Comparison of ENCODE assay signal across 8 cellular contexts in the genomic region with DNA sequence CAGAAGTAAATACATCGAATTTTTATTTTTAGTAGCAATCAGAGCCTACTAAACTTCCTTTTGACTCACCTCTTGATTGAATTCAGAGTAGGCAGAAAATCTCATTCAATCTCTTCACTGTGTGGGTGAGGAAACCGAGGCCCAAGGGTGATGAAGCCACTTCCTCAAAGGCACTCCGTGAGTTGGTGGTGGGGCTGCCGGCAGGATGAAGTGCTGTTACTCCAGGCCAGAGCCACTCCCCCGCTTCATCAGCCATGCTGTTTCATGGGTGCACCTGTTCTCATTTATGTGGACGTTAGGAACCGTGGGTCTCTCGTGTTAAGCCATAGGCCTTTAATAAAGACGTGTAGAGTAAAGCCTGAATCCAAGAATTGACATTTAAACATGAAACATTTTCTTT. TPM values are rescaled to one million over a fixed set of nuclear protein-coding genes. Genes with fewer than 3 reads are reported as not detected.
DNase-seq lines count a peak whose midpoint lies in the region; ATAC-seq, FAIRE-seq and TF ChIP-seq lines count a peak whose summit lies in the region.

No MANE protein-coding gene starts in this region.

- no peaks in the 10 kb centered on the region for H3K9me3 ChIP-seq in thyroid gland

- peaks cover 18% of the 10 kb centered on the region for H3K4me1 Mint-ChIP-seq in activated T-cell treated with anti-CD3 and anti-CD28 coated beads, Interleukin-2, amount 50 U/mL, for 72 hours (ENCODE audit: low read depth)

- no peak overlapping the region for H3K4me3 ChIP-seq in NB4 (ENCODE audit: low read depth, low read length)
- no peak overlapping the region for H3K4me3 ChIP-seq in thyroid gland (replicated peaks in 1 of 3)

- H3K27ac ChIP-seq in thyroid gland, result no peak overlapping the region

- FAIRE-seq in urothelium cell line (lab: Jason Lieb, UNC), result no peak

- peak overlapping the region; percentile 60 to 76 for H3K4me3 Mint-ChIP-seq in activated T-cell treated with anti-CD3 and anti-CD28 coated beads, Interleukin-2, amount 50 U/mL, for 72 hours

- no peaks in the 10 kb centered on the region for H3K27me3 ChIP-seq in thyroid gland

- peaks cover 0 to 11% of the 10 kb centered on the region in 2 donors for H3K4me1 ChIP-seq in thyroid gland

- H3K9me3 Mint-ChIP-seq in activated T-cell treated with anti-CD3 and anti-CD28 coated beads, Interleukin-2, amount 50 U/mL, for 72 hours, result no peaks in the 10 kb centered on the region

- peak; percentile 92 for DNase-seq in NB4 (ENCODE audit: low read depth)
- peak; percentile 70 to 71 for DNase-seq in activated T-cell treated with anti-CD3 and anti-CD28 coated beads, Interleukin-2, amount 50 U/mL, for 72 hours
- peak; percentile 43 to 59 for DNase-seq in stimulated activated CD4-positive, alpha-beta T cell treated with anti-CD3 and anti-CD28 coated beads, Interleukin-4, amount 100 ng/mL, for 4 hours
- DNase-seq in urothelium cell line (ENCODE audit: low spot score), result no peak
- no peak for DNase-seq in NCI-H1417 (lab: John Stamatoyannopoulos, UW)
- no peak for DNase-seq in NOMO-1 treated with dmso at 0.1 percent for 144 hours (lab: John Stamatoyannopoulos, UW; ENCODE audit: unreplicated experiment)
- no peak for DNase-seq in thyroid gland

- WGBS in thyroid gland, 2 donors, result 80 to 86% methylated on average over 9 of the region's 9 CpGs

- intact Hi-C loops in thyroid gland (cut with DNase I), result no loop called here

- H3K36me3 ChIP-seq in thyroid gland, result no peaks in the 10 kb centered on the region

- no peaks in the 10 kb centered on the region for H3K27me3 Mint-ChIP-seq in activated T-cell treated with anti-CD3 and anti-CD28 coated beads, Interleukin-2, amount 50 U/mL, for 72 hours (ENCODE audit: low read depth)

- TF ChIP-seq CTCF in NB4 (IDR thresholded peaks at IDR 0.05; ENCODE audit: low read depth, low read length) (no peak), thyroid gland (IDR thresholded peaks at IDR 0.05) (no peak)

- peak; percentile 78 for ATAC-seq in GM19351 (IDR thresholded peaks at IDR 0.05; ENCODE audit: unreplicated experiment)
- ATAC-seq in activated T-cell treated with anti-CD3 and anti-CD28 coated beads, Interleukin-2, amount 50 U/mL, for 72 hours (replicated peaks in 1 of 2), result peak; percentile 94 to 96

- TF ChIP-seq POLR2A in NB4 (IDR thresholded peaks at IDR 0.05; ENCODE audit: extremely low read depth, insufficient read length) (no peak), thyroid gland (IDR thresholded peaks at IDR 0.05) (no peak)

- H3K36me3 Mint-ChIP-seq in activated T-cell treated with anti-CD3 and anti-CD28 coated beads, Interleukin-2, amount 50 U/mL, for 72 hours (ENCODE audit: insufficient read depth in 2 of 2), result peaks cover 0 to 4% of the 10 kb centered on the region in 2 donors

- H3K27ac Mint-ChIP-seq in activated T-cell treated with anti-CD3 and anti-CD28 coated beads, Interleukin-2, amount 50 U/mL, for 72 hours, result peak overlapping the region; percentile 10

RNA-seq across cellular contexts. Expression of a gene that starts 13.2 kb away (rescaled TPM):
- 10 to 100 TPM; 19.9 to 24.2 TPM for total RNA-seq in activated T-cell treated with anti-CD3 and anti-CD28 coated beads, Interleukin-2, amount 50 U/mL, for 72 hours
- total RNA-seq in thyroid gland, result 10 to 100 TPM in 3 of 4 donors, 1 to 10 TPM in 1; 8.2 to 17.9 (median 15.6) TPM

RNA-seq across cellular contexts. Expression of a gene that starts 20.8 kb away (rescaled TPM):
- 10 to 100 TPM; 42.3 to 59.3 TPM for total RNA-seq in activated T-cell treated with anti-CD3 and anti-CD28 coated beads, Interleukin-2, amount 50 U/mL, for 72 hours
- total RNA-seq in thyroid gland, result 10 to 100 TPM; 49.0 to 78.1 (median 68.4) TPM

Comparison
In these comparisons a context has a peak if more than half of its experiments do, and no peak if none do; other contexts are left out.
1. DNase-seq: peak in NB4 (single experiment), activated T-cell treated with anti-CD3 and anti-CD28 coated beads, Interleukin-2, amount 50 U/mL, for 72 hours (2 of 2) and stimulated activated CD4-positive, alpha-beta T cell treated with anti-CD3 and anti-CD28 coated beads, Interleukin-4, amount 100 ng/mL, for 4 hours (2 of 2); none in urothelium cell line (single experiment), NCI-H1417 (0 of 3), NOMO-1 treated with dmso at 0.1 percent for 144 hours (single experiment) and thyroid gland (0 of 2).